ENCODE assay signal across 23 cellular contexts in the genomic region with DNA sequence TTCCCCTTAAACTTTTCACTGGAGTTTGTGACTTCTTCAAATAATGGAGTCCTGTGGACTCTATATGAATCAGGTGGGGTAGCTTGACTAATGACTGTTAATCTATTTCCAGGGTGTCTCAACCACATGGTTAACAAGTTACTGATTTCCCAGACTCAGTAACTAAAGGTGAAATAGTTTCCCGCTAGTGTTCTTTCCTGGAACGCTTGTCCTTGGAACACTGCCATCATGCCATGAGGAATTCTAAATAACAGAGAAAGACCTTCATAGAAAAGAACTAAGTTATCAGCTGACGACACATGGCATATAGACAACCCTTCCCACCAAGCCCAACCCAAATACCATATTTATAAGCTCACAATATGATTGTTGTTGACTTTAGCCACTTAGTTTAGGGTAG.
"Had no signal": no experiment of that assay in that cellular context is flagged by ENCODE, and none has a peak within 500 bp of the region (broad histone marks: within the 10 kb centered on the region; RNA-seq: fewer than 3 reads in every experiment).

No MANE protein-coding gene starts in this region.

- H3K4me3 Mint-ChIP-seq: immature natural killer cell; naive thymus-derived CD4-positive, alpha-beta T cell had no signal

- H3K36me3 Mint-ChIP-seq: immature natural killer cell; naive thymus-derived CD4-positive, alpha-beta T cell had no signal

- H3K4me1 ChIP-seq: heart right ventricle, spleen, thyroid gland, uterus had no signal

- H3K27ac ChIP-seq: gastroesophageal sphincter, heart right ventricle, spleen, thyroid gland, uterus had no signal

- H3K4me3 ChIP-seq: gastroesophageal sphincter, heart right ventricle, spleen, thyroid gland, uterus had no signal

- H3K36me3 ChIP-seq: gastroesophageal sphincter, heart right ventricle, spleen, thyroid gland, uterus had no signal

- H3K27me3 Mint-ChIP-seq: naive thymus-derived CD4-positive, alpha-beta T cell had no signal

- H3K27me3 ChIP-seq: gastroesophageal sphincter, heart right ventricle, spleen, thyroid gland, uterus had no signal

- H3K27ac Mint-ChIP-seq: immature natural killer cell; naive thymus-derived CD4-positive, alpha-beta T cell had no signal

- DNase-seq: activated CD4-positive, alpha-beta T cell treated with anti-CD3 and anti-CD28 coated beads, Interleukin-2, amount 50 U/mL, for 1 hour; activated CD8-positive, alpha-beta memory T cell treated with anti-CD3 and anti-CD28 coated beads for 24 hours; activated CD8-positive, alpha-beta memory T cell treated with anti-CD3 and anti-CD28 coated beads, Interleukin-2, amount 50 U/mL, for 48 hours; activated effector memory CD4-positive, alpha-beta T cell treated with Interleukin-2 at 50 U/mL for 16 hours; activated naive CD4-positive, alpha-beta T cell treated with anti-CD3 and anti-CD28 coated beads, Interleukin-2, amount 50 U/mL, for 16 hours; activated T-cell treated with anti-CD3 and anti-CD28 coated beads, Interleukin-2, amount 50 U/mL, for 48 hours; aorta; cerebellar nuclear complex; cortex of kidney; heart right ventricle; immature natural killer cell; left colon; mammary epithelial cell; naive thymus-derived CD4-positive, alpha-beta T cell; spleen; stimulated activated CD4-positive, alpha-beta T cell treated with anti-CD3 and anti-CD28 coated beads, Interleukin-1b, Interleukin-23, amount 100 ng/mL, for 48 hours; stimulated activated CD8-positive, alpha-beta memory T cell treated with anti-CD3 and anti-CD28 coated beads, Interleukin-4, amount 100 ng/mL, for 48 hours; stimulated activated naive CD4-positive, alpha-beta T cell; T-helper 1 cell; T-helper 9 cell; thyroid gland; uterus had no signal

- H3K9me3 ChIP-seq: gastroesophageal sphincter, thyroid gland, uterus had no signal

- H3K4me1 Mint-ChIP-seq: immature natural killer cell; naive thymus-derived CD4-positive, alpha-beta T cell had no signal
